In the genomic region with DNA sequence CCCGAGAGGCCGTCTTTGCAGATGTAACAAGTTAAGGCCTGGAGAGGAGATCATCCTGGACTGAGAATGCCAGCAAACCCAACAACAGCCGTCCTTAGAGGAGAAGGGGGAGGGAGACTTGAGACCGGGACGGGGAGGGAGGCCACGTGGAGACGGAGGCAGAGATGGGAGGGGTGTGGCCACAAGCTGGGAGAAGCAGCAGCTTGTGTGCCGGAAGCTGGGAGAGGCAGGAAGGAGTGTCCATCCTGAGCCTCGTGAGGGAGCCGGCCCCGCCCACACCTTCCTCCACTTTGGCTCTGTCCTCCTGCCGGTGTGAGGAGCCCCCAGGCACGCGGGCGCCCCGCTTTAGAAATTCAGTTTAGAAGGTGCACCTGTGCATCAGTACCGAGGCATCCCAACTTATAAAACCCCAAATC, we compare ENCODE assay signal across 8 cellular contexts.
DNase-seq lines count a peak whose midpoint lies in the region; ATAC-seq and TF ChIP-seq lines count a peak whose summit lies in the region.

No MANE protein-coding gene starts in this region.

- no peak overlapping the region for H3K27ac Mint-ChIP-seq in activated naive CD8-positive, alpha-beta T cell treated with anti-CD3 and anti-CD28 coated beads, Interleukin-2, amount 10 ng/mL, durations not matched to agents 7 days and 5 days

- no peaks in the 10 kb centered on the region for H3K36me3 Mint-ChIP-seq in activated naive CD8-positive, alpha-beta T cell treated with anti-CD3 and anti-CD28 coated beads, Interleukin-2, amount 10 ng/mL, durations not matched to agents 7 days and 5 days

- H3K4me3 ChIP-seq in subcutaneous abdominal adipose tissue (ENCODE audit: low read depth in 1 of 5, low read length in 5 of 5), result peak overlapping the region in 4 of 5 donors; percentile 4 to 32 (median 30)

- no peaks in the 10 kb centered on the region for H3K9me3 Mint-ChIP-seq in activated naive CD8-positive, alpha-beta T cell treated with anti-CD3 and anti-CD28 coated beads, Interleukin-2, amount 10 ng/mL, durations not matched to agents 7 days and 5 days

- no peaks in the 10 kb centered on the region for H3K9me3 ChIP-seq in subcutaneous abdominal adipose tissue (ENCODE audit: control insufficient read depth in 5 of 5, low read length in 5 of 5)

- ATAC-seq in GM21786 (IDR thresholded peaks at IDR 0.05; ENCODE audit: unreplicated experiment) (peak; percentile 25), HG03025 (IDR thresholded peaks at IDR 0.05; ENCODE audit: low FRiP score, unreplicated experiment) (no peak), HG02588 (IDR thresholded peaks at IDR 0.05; ENCODE audit: unreplicated experiment) (no peak)
- peak; percentile 27 for ATAC-seq in activated naive CD8-positive, alpha-beta T cell treated with anti-CD3 and anti-CD28 coated beads, Interleukin-2, amount 10 ng/mL, durations not matched to agents 7 days and 5 days (ENCODE audit: low read depth)

- POLR2A ChIA-PET in activated naive CD8-positive, alpha-beta T cell treated with anti-CD3 and anti-CD28 coated beads, Interleukin-2, amount 10 ng/mL, durations not matched to agents 7 days and 5 days (lab: Charles Lee), result interaction anchor here (0.9 kb wide), 1 partner anchor 180 kb away, joined by 3 read pairs; no protein-coding TSS in a partner anchor

- peaks cover 14% of the 10 kb centered on the region for H3K4me1 Mint-ChIP-seq in activated naive CD8-positive, alpha-beta T cell treated with anti-CD3 and anti-CD28 coated beads, Interleukin-2, amount 10 ng/mL, durations not matched to agents 7 days and 5 days

- H3K27me3 Mint-ChIP-seq in activated naive CD8-positive, alpha-beta T cell treated with anti-CD3 and anti-CD28 coated beads, Interleukin-2, amount 10 ng/mL, durations not matched to agents 7 days and 5 days, result no peaks in the 10 kb centered on the region

- no peaks in the 10 kb centered on the region for H3K36me3 ChIP-seq in subcutaneous abdominal adipose tissue (ENCODE audit: control insufficient read depth in 5 of 5, insufficient read depth in 5 of 5, low read length in 5 of 5)

- no peak for TF ChIP-seq CTCF in AG09319 (IDR thresholded peaks at IDR 0.05; ENCODE audit: low read depth, low read length)

- H3K9ac ChIP-seq in subcutaneous abdominal adipose tissue (ENCODE audit: low read length in 5 of 5), result no peak overlapping the region

- DNase-seq in AG09319 (ENCODE audit: extremely low read depth, low read depth), result peak; percentile 18
- peak; percentile 41 for DNase-seq in NCI-H345 treated with DMSO at 0.1 percent for 48 hours (lab: John Stamatoyannopoulos, UW; ENCODE audit: unreplicated experiment)
- no peak for DNase-seq in activated naive CD8-positive, alpha-beta T cell treated with anti-CD3 and anti-CD28 coated beads, Interleukin-2, amount 10 ng/mL, durations not matched to agents 7 days and 5 days
- DNase-seq in iris pigment epithelial cell (ENCODE audit: low read depth), result peak; percentile 88

- peaks cover 2 to 10% (median 8%) of the 10 kb centered on the region in 5 donors for H3K4me1 ChIP-seq in subcutaneous abdominal adipose tissue (ENCODE audit: control insufficient read depth in 5 of 5, insufficient read depth in 5 of 5, low read length in 5 of 5)

- peaks cover 0 to 17% (median 3%) of the 10 kb centered on the region in 5 donors for H3K27me3 ChIP-seq in subcutaneous abdominal adipose tissue (ENCODE audit: control insufficient read depth in 5 of 5, insufficient read depth in 4 of 5, low read length in 5 of 5)

- H3K4me3 Mint-ChIP-seq in activated naive CD8-positive, alpha-beta T cell treated with anti-CD3 and anti-CD28 coated beads, Interleukin-2, amount 10 ng/mL, durations not matched to agents 7 days and 5 days, result peak overlapping the region; percentile 40

- H3K27ac ChIP-seq in subcutaneous abdominal adipose tissue (ENCODE audit: low read depth, low read length), result no peak overlapping the region

Comparison
In these comparisons a context has a peak if more than half of its experiments do, and no peak if none do; other contexts are left out.
1. ATAC-seq: peak in GM21786 (single experiment) and activated naive CD8-positive, alpha-beta T cell treated with anti-CD3 and anti-CD28 coated beads, Interleukin-2, amount 10 ng/mL, durations not matched to agents 7 days and 5 days (single experiment); none in HG03025 (single experiment) and HG02588 (single experiment).